In genomic region chr5:42832060-42832459, GRCh38 we compare ENCODE assay signal across 32 cellular contexts. TPM values are rescaled to one million over a fixed set of nuclear protein-coding genes. Genes with fewer than 3 reads are reported as not detected.
"Had no signal": no experiment of that assay in that cellular context is flagged by ENCODE, and none has a peak within 500 bp of the region (broad histone marks: within the 10 kb centered on the region; RNA-seq: fewer than 3 reads in every experiment).

No MANE protein-coding gene starts in this region.

- H3K36me3 ChIP-seq: brain microvascular endothelial cell, cardiac muscle cell, colonic mucosa, esophagus muscularis mucosa, gastroesophageal sphincter, heart right ventricle, WERI-Rb-1 had no signal

- ATAC-seq: activated CD4-positive, CD25-positive, alpha-beta regulatory T cell treated with anti-CD3 and anti-CD28 coated beads, Interleukin-2, amount 50 U/mL, for 24 hours; activated CD8-positive, alpha-beta T cell treated with anti-CD3 and anti-CD28 coated beads for 36 hours; activated T-cell treated with anti-CD3 and anti-CD28 coated beads, Interleukin-2, amount 50 U/mL, for 4 hours; activated T-helper 17 cell treated with anti-CD3 and anti-CD28 coated beads, Interleukin-2, amount 50 U/mL, for 72 hours; gastroesophageal sphincter; heart right ventricle; T-helper 17 cell had no signal

- H3K27ac ChIP-seq: brain microvascular endothelial cell, cardiac muscle cell, colonic mucosa, esophagus muscularis mucosa, gastroesophageal sphincter, heart right ventricle, hepatocyte, WERI-Rb-1 had no signal

- H3K9me3 ChIP-seq: colonic mucosa, esophagus muscularis mucosa, gastroesophageal sphincter, heart right ventricle had no signal

- H2AFZ ChIP-seq: hepatocyte had no signal

- FAIRE-seq: astrocyte, endometrium, endothelial cell of umbilical vein had no signal

- H3K4me3 ChIP-seq: cardiac muscle cell, colonic mucosa, esophagus muscularis mucosa, gastroesophageal sphincter, heart right ventricle, hepatocyte had no signal

- H3K4me2 ChIP-seq: hepatocyte had no signal

- H3K79me2 ChIP-seq: hepatocyte had no signal

- H3K4me1 ChIP-seq: colonic mucosa had no signal

- DNase-seq: activated B cell treated with CpG ODN at 0.5 μM for 24 hours; activated CD4-positive, alpha-beta T cell treated with anti-CD3 and anti-CD28 coated beads for 48 hours; activated CD4-positive, alpha-beta T cell treated with anti-CD3 and anti-CD28 coated beads, Interleukin-2, amount 50 U/mL, for 1 hour; activated CD4-positive, alpha-beta T cell treated with anti-CD3 and anti-CD28 coated beads, Interleukin-2, amount 50 U/mL, for 48 hours; activated CD8-positive, alpha-beta memory T cell treated with anti-CD3 and anti-CD28 coated beads for 24 hours; activated CD8-positive, alpha-beta T cell treated with anti-CD3 and anti-CD28 coated beads for 36 hours; activated effector memory CD4-positive, alpha-beta T cell treated with Interleukin-2 at 50 U/mL for 16 hours; activated gamma-delta T cell treated with Interleukin-2 at 50 U/mL for 16 hours; activated naive CD4-positive, alpha-beta T cell treated with anti-CD3 and anti-CD28 coated beads, Interleukin-2, amount 50 U/mL, for 16 hours; activated naive CD4-positive, alpha-beta T cell treated with Interleukin-2 at 50 U/mL for 16 hours; activated T-cell treated with anti-CD3 and anti-CD28 coated beads, Interleukin-2, amount 50 U/mL, for 4 hours; amniotic stem cell; anterior cingulate cortex; brain microvascular endothelial cell; central memory CD4-positive, alpha-beta T cell; cerebellar nuclear complex; colonic mucosa; effector CD8-positive, alpha-beta T cell; foreskin melanocyte; heart right ventricle; T-helper 17 cell; T1000; WERI-Rb-1 had no signal

- H3K27me3 ChIP-seq: brain microvascular endothelial cell, cardiac muscle cell, colonic mucosa, esophagus muscularis mucosa, gastroesophageal sphincter, heart right ventricle, hepatocyte had no signal

RNA-seq across cellular contexts. Expression of gene SELENOP, which starts 20.4 kb away (rescaled TPM):
- total RNA-seq: activated B cell treated with CpG ODN at 0.5 μM for 24 hours; activated CD8-positive, alpha-beta T cell treated with anti-CD3 and anti-CD28 coated beads for 36 hours; activated T-helper 17 cell treated with anti-CD3 and anti-CD28 coated beads, Interleukin-2, amount 50 U/mL, for 72 hours had no signal
